In the genomic region with DNA sequence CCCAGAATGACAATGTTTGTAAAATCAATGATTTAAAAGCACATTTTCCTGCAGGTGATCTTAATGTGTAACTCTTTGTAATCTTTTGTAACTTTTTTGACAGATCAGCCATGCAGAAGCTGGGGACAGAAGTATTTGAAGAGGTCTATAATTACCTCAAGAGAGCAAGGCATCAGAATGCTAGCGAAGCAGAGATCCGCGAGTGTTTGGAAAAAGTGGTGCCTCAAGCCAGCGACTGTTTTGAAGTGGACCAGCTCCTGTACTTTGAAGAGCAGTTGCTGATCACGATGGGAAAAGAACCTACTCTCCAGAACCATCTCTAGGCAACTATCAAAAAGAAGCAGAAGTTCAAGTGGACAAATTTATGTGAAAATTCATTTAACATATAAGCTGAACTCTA, we compare ENCODE assay signal across 24 cellular contexts. TPM values are rescaled to one million over a fixed set of nuclear protein-coding genes. Genes with fewer than 3 reads are reported as not detected.
DNase-seq lines count a peak whose midpoint lies in the region; TF ChIP-seq lines count a peak whose summit lies in the region.
"Had no signal": no experiment of that assay in that cellular context is flagged by ENCODE, and none has a peak within 500 bp of the region (broad histone marks: within the 10 kb centered on the region; RNA-seq: fewer than 3 reads in every experiment).

No MANE protein-coding gene starts in this region.

- H3K27me3 ChIP-seq in breast epithelium, result no peaks in the 10 kb centered on the region
- no peaks in the 10 kb centered on the region for H3K27me3 ChIP-seq in left ventricle myocardium inferior (ENCODE audit: low read depth)
- H3K27me3 ChIP-seq in thyroid gland, result no peaks in the 10 kb centered on the region
- H3K27me3 ChIP-seq: colonic mucosa, suprapubic skin had no signal

- intact Hi-C loops in breast epithelium (cut with DNase I; ENCODE audit: low total_unique reads), result no loop called here
- intact Hi-C loops in left ventricle myocardium inferior (cut with micrococcal nuclease), result no loop called here
- intact Hi-C loops in thyroid gland (cut with DNase I), result no loop called here

- TF ChIP-seq POLR2A in breast epithelium (IDR thresholded peaks at IDR 0.05) (no peak), thyroid gland (IDR thresholded peaks at IDR 0.05) (no peak)

- H3K4me3 ChIP-seq in breast epithelium (no peak overlapping the region), left ventricle myocardium inferior (peak overlapping the region; percentile 44), thyroid gland (replicated peaks in 1 of 3) (no peak overlapping the region)
- H3K4me3 ChIP-seq: colonic mucosa, K562, lung, skin epidermis, suprapubic skin had no signal

- peak; percentile 54 for DNase-seq in NCI-H510A treated with DMSO at 0.1 percent for 48 hours (lab: John Stamatoyannopoulos, UW)
- no peak for DNase-seq in NCI-H510A (lab: John Stamatoyannopoulos, UW)
- DNase-seq in breast epithelium (ENCODE audit: low spot score in 2 of 2), result no peak
- no peak for DNase-seq in left ventricle myocardium inferior
- DNase-seq in thyroid gland, result peak; percentile 86 to 87
- DNase-seq in NOMO-1 treated with dmso at 0.1 percent for 144 hours (lab: John Stamatoyannopoulos, UW; ENCODE audit: unreplicated experiment), result no peak
- no peak for DNase-seq in NCI-H524 (lab: John Stamatoyannopoulos, UW)
- DNase-seq in CD1c-positive myeloid dendritic cell (ENCODE audit: extremely low spot score), result no peak
- DNase-seq: activated CD4-positive, alpha-beta T cell treated with anti-CD3 and anti-CD28 coated beads, Interleukin-2, amount 10 ng/mL, durations not matched to agents 24 days and 14 days; activated CD8-positive, alpha-beta memory T cell treated with anti-CD3 and anti-CD28 coated beads for 24 hours; activated effector memory CD4-positive, alpha-beta T cell treated with Interleukin-2 at 50 U/mL for 16 hours; AML-193; CD8-positive, alpha-beta memory T cell; colonic mucosa; effector memory CD4-positive, alpha-beta T cell; glutamatergic neuron; H7; NCI-H1105 treated with DMSO at 0.1 percent for 48 hours; NCI-H2029; stimulated activated naive CD4-positive, alpha-beta T cell had no signal

- H3K36me3 ChIP-seq in breast epithelium, result no peaks in the 10 kb centered on the region
- H3K36me3 ChIP-seq in left ventricle myocardium inferior, result no peaks in the 10 kb centered on the region
- no peaks in the 10 kb centered on the region for H3K36me3 ChIP-seq in thyroid gland
- H3K36me3 ChIP-seq: colonic mucosa, suprapubic skin had no signal

- H3K9me3 ChIP-seq in breast epithelium (no peaks in the 10 kb centered on the region), left ventricle myocardium inferior (replicated peaks) (no peaks in the 10 kb centered on the region), thyroid gland (no peaks in the 10 kb centered on the region)
- H3K9me3 ChIP-seq: colonic mucosa, suprapubic skin had no signal

- peak overlapping the region; percentile 33 to 44 for H3K27ac ChIP-seq in breast epithelium
- peak overlapping the region; percentile 87 for H3K27ac ChIP-seq in left ventricle myocardium inferior (replicated peaks)
- peak overlapping the region; percentile 90 to 94 (median 91) for H3K27ac ChIP-seq in thyroid gland
- H3K27ac ChIP-seq: colonic mucosa, suprapubic skin had no signal

- TF ChIP-seq CTCF in breast epithelium (IDR thresholded peaks at IDR 0.05) (no peak), left ventricle myocardium inferior (IDR thresholded peaks at IDR 0.05; ENCODE audit: borderline replicate concordance) (no peak), thyroid gland (IDR thresholded peaks at IDR 0.05) (no peak)

- H3K4me1 ChIP-seq in breast epithelium (no peaks in the 10 kb centered on the region), left ventricle myocardium inferior (peaks cover 54% of the 10 kb centered on the region), thyroid gland (peaks cover 43 to 64% of the 10 kb centered on the region in 2 donors)
- H3K4me1 ChIP-seq: colonic mucosa, suprapubic skin had no signal

- 29 to 53% methylated on average over 5 of the region's 5 CpGs for WGBS in thyroid gland, 2 donors

RNA-seq across cellular contexts. Expression of a gene that starts 32.1 kb away (rescaled TPM):
- total RNA-seq in breast epithelium (10 to 100 TPM; 20.3 to 86.7 (median 27.2) TPM), left ventricle myocardium inferior (35.3 TPM), thyroid gland (10 to 100 TPM; 30.7 to 37.5 (median 34.4) TPM)

Comparison
In these comparisons a context has a peak if more than half of its experiments do, and no peak if none do; other contexts are left out.
1. DNase-seq: peak in NCI-H510A treated with DMSO at 0.1 percent for 48 hours (single experiment) and thyroid gland (2 of 2); none in NCI-H510A (single experiment), breast epithelium (0 of 2), left ventricle myocardium inferior (single experiment), NOMO-1 treated with dmso at 0.1 percent for 144 hours (single experiment), NCI-H524 (0 of 2) and CD1c-positive myeloid dendritic cell (single experiment).
2. H3K27ac ChIP-seq: peak in every context shown above with its lines; median percentile 91 in thyroid gland; 87 in left ventricle myocardium inferior; 38 in breast epithelium.